ENCODE assay signal across 12 cellular contexts in genomic region chr17:50916026-50916707, GRCh38. TPM values are rescaled to one million over a fixed set of nuclear protein-coding genes. Genes with fewer than 3 reads are reported as not detected.
DNase-seq lines count a peak whose midpoint lies in the region; ATAC-seq and TF ChIP-seq lines count a peak whose summit lies in the region.
"Had no signal": no experiment of that assay in that cellular context is flagged by ENCODE, and none has a peak within 500 bp of the region (broad histone marks: within the 10 kb centered on the region; RNA-seq: fewer than 3 reads in every experiment).

No MANE protein-coding gene starts in this region.

- 93% methylated on average over 2 of the region's 2 CpGs for WGBS in liver

- peaks cover 67% of the 10 kb centered on the region for H3K4me1 Mint-ChIP-seq in activated T-cell treated with anti-CD3 and anti-CD28 coated beads, Interleukin-2, amount 50 U/mL, for 4 hours (ENCODE audit: low read depth)

- H3K9me3 Mint-ChIP-seq in activated T-cell treated with anti-CD3 and anti-CD28 coated beads, Interleukin-2, amount 50 U/mL, for 4 hours, result no peaks in the 10 kb centered on the region

- no peak for TF ChIP-seq CTCF in AG10803 (conservative IDR thresholded peaks at IDR 0.05; ENCODE audit: low read length)
- TF ChIP-seq CTCF in GM13976 (IDR thresholded peaks at IDR 0.05; ENCODE audit: borderline replicate concordance, control extremely low read depth, extremely low read depth, insufficient read depth, missing control alignments), result no peak
- no peak for TF ChIP-seq CTCF in liver (IDR thresholded peaks at IDR 0.05; ENCODE audit: low read depth, low read length, missing input control)

- peak; percentile 38 to 41 for ATAC-seq in activated T-cell treated with anti-CD3 and anti-CD28 coated beads, Interleukin-2, amount 50 U/mL, for 4 hours
- ATAC-seq in GM19328 (IDR thresholded peaks at IDR 0.05; ENCODE audit: unreplicated experiment), result no peak

- H3K36me3 ChIP-seq in liver (ENCODE audit: control insufficient read depth in 4 of 4, insufficient read depth in 3 of 4, low read depth in 1 of 4, low read length in 3 of 4), result no peaks in the 10 kb centered on the region

- DNase-seq in AG10803 (ENCODE audit: low read depth) (peak; percentile 12), GM13976 (ENCODE audit: low spot score) (peak; percentile 44), UCSD-AML1 (lab: John Stamatoyannopoulos, UW; ENCODE audit: unreplicated experiment) (no peak), 8988T (no peak), NCI-H1417 (lab: John Stamatoyannopoulos, UW) (no peak)
- DNase-seq in activated T-cell treated with anti-CD3 and anti-CD28 coated beads, Interleukin-2, amount 50 U/mL, for 4 hours, result no peak
- DNase-seq: DMS79 treated with DMSO at 0.1 percent for 48 hours; effector memory CD4-positive, alpha-beta T cell; NCI-H187 had no signal

- no peaks in the 10 kb centered on the region for H3K27me3 ChIP-seq in liver (ENCODE audit: control insufficient read depth in 4 of 4, insufficient read depth in 4 of 4, low read length in 3 of 4)

- no peaks in the 10 kb centered on the region for H3K36me3 Mint-ChIP-seq in activated T-cell treated with anti-CD3 and anti-CD28 coated beads, Interleukin-2, amount 50 U/mL, for 4 hours (ENCODE audit: insufficient read depth)

- in situ Hi-C loops in GM13976 (cut with MboI; ENCODE audit: low sequenced_read_pairs, unreplicated experiment), result no loop called here

- H3K27me3 Mint-ChIP-seq in activated T-cell treated with anti-CD3 and anti-CD28 coated beads, Interleukin-2, amount 50 U/mL, for 4 hours (ENCODE audit: low read depth), result no peaks in the 10 kb centered on the region

- peaks cover 25 to 63% (median 45%) of the 10 kb centered on the region in 4 donors for H3K4me1 ChIP-seq in liver (ENCODE audit: control insufficient read depth in 4 of 4, insufficient read depth in 4 of 4, low read length in 3 of 4)

- peak overlapping the region in 1 of 2 donors; percentile 77 for H3K9ac ChIP-seq in liver (ENCODE audit: low read depth in 1 of 2, low read length in 2 of 2)

- no peak overlapping the region for H3K4me3 Mint-ChIP-seq in activated T-cell treated with anti-CD3 and anti-CD28 coated beads, Interleukin-2, amount 50 U/mL, for 4 hours

- H3K4me3 ChIP-seq in AG10803 (ENCODE audit: low read length) (no peak overlapping the region), liver (ENCODE audit: low read depth in 1 of 3, low read length in 3 of 3) (no peak overlapping the region)
- H3K4me3 ChIP-seq: SK-N-MC had no signal

- peak overlapping the region; percentile 65 to 82 for H3K27ac ChIP-seq in liver (ENCODE audit: low read depth in 1 of 2, low read length in 2 of 2)
- H3K27ac ChIP-seq: SK-N-MC had no signal

- no peak for TF ChIP-seq RAD21 in liver (IDR thresholded peaks at IDR 0.05)

- no peaks in the 10 kb centered on the region for H3K9me3 ChIP-seq in liver (ENCODE audit: control insufficient read depth in 4 of 4, low read length in 3 of 4)

TF ChIP-seq in liver, 16 proteins besides CTCF, POLR2A, EP300 and RAD21:
- TF ChIP-seq RXRA (IDR thresholded peaks at IDR 0.05) (peak in 1 of 2 donors; percentile 26), GABPA (IDR thresholded peaks at IDR 0.05 in 1 of 2, conservative IDR thresholded peaks at IDR 0.05 in 1 of 2) (no peak)

RNA-seq across cellular contexts. Expression of gene TOB1, which starts 50.0 kb away (rescaled TPM):
- total RNA-seq in activated T-cell treated with anti-CD3 and anti-CD28 coated beads, Interleukin-2, amount 50 U/mL, for 4 hours, result 10 to 100 TPM; 29.4 to 31.0 (median 30.9) TPM
- 10 to 100 TPM; 10.2 to 28.0 TPM for total RNA-seq in liver
- 100 to 1,000 TPM in 1 of 2 donors, 10 to 100 TPM in 1; 47.5 to 132 TPM for polyA plus RNA-seq in liver

Comparison
In these comparisons a context has a peak if more than half of its experiments do, and no peak if none do; other contexts are left out.
1. DNase-seq: peak in AG10803 (single experiment) and GM13976 (single experiment); none in activated T-cell treated with anti-CD3 and anti-CD28 coated beads, Interleukin-2, amount 50 U/mL, for 4 hours (single experiment), UCSD-AML1 (single experiment), 8988T (single experiment) and NCI-H1417 (0 of 3).